8 cellular contexts compared by ENCODE assay signal in the genomic region with DNA sequence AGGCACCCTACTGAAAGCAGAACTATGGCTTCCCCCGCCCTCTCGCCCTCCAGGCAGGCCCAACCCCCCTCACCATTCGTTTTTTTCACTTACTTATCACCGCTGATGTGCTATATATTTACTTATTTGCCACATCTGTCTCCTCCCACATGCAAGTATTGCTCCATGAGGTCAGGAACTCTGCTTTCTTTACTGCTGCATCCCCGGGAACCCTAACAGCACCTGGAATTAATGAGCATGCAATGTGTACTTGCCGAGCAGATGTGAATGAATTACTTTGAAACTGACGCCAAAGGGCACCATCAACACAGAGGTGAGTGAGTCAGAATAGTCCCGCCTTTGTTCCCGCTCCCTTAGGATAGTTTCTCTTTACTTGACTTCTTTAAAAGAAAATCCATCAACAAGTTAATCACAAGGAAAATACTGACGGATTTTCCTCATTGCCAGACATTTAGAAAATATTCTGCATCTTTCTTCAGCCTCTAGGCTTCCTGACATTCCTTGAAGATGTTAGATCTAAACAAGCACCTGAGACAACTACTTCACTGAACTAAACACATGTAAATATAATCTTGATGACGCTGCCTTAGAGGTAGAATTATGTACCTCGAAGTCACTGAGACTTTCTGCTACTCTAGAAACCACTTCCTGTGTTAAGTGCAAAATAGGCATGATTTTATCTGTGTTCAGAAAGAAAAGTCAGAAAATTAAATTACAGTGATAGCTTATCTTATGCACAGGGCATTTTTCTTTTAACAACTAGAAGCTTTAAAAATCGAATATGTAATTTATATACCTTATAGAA. TPM values are rescaled to one million over a fixed set of nuclear protein-coding genes. Genes with fewer than 3 reads are reported as not detected.
A peak's percentile ranks its signal among the peaks of the same experiment; 100 is the strongest.
DNase-seq lines count a peak whose midpoint lies in the region; ATAC-seq, FAIRE-seq and TF ChIP-seq lines count a peak whose summit lies in the region.

No MANE protein-coding gene starts in this region.

- no peak for TF ChIP-seq RAD21 in GM12878 (IDR thresholded peaks at IDR 0.05; ENCODE audit: insufficient read depth, low read depth, low read length)

- SMC1A ChIA-PET in GM12878 (lab: Charles Lee; ENCODE audit: uncharacterized antibody, unreplicated experiment): interaction anchor here (0.8 to 8.2 kb wide), 5 partner anchors 9 to 589 kb away, joined by 3 to 121 read pairs (median 9); no protein-coding TSS in a partner anchor

- BruUV-seq in GM12878 (replicated peaks; lab: Mats Ljungman, UMichigan): no TSS peak

- intact Hi-C loops in GM12878 (cut with micrococcal nuclease; ENCODE audit: unreplicated experiment): loop anchor here (10.0 kb wide), 1 partner anchor 1061 kb away; no protein-coding TSS in a partner anchor

- peak; percentile 54 for FAIRE-seq in GM12878 (lab: Jason Lieb, UNC)

- H3K27me3 ChIP-seq in GM12878 (replicated peaks in 1 of 2; ENCODE audit: control insufficient read depth in 2 of 2, insufficient read depth in 2 of 2, low read length in 1 of 2) (no peaks in the 10 kb centered on the region), neural progenitor cell (no peaks in the 10 kb centered on the region)

- H3K4me1 ChIP-seq in GM12878 (ENCODE audit: control insufficient read depth, insufficient read depth, low read length): 0 out of 2 replicates have a peak, but pooled peaks cover 3% of the 10 kb centered on the region
- peaks cover 42% of the 10 kb centered on the region for H3K4me1 ChIP-seq in neural progenitor cell

- no peak overlapping the region for H3K9ac ChIP-seq in GM12878 (ENCODE audit: control insufficient read depth, insufficient read depth, low read length)
- no peak overlapping the region for H3K9ac ChIP-seq in neural progenitor cell

- TF ChIP-seq EP300 in GM12878 (IDR thresholded peaks at IDR 0.05; ENCODE audit: borderline replicate concordance in 1 of 2, control insufficient read depth in 1 of 2, low read depth in 2 of 2, low read length in 2 of 2): no peak

- H3K27ac Mint-ChIP-seq in neural progenitor cell: peak overlapping the region; percentile 18

- H3K79me2 ChIP-seq in GM12878 (ENCODE audit: control insufficient read depth, insufficient read depth, low read length): no peaks in the 10 kb centered on the region
- no peaks in the 10 kb centered on the region for H3K79me2 ChIP-seq in neural progenitor cell (ENCODE audit: low read depth)

- DNase-seq in CD1c-positive myeloid dendritic cell (ENCODE audit: extremely low spot score): peak; percentile 48
- DNase-seq in NCI-H460 (ENCODE audit: extremely low read depth, low read depth): peak; percentile 36
- DNase-seq in GM12878 (ENCODE audit: low read depth, low spot score): no peak
- peak; percentile 29 for DNase-seq in neural progenitor cell (ENCODE audit: low spot score)
- no peak for DNase-seq in putamen (ENCODE audit: low spot score)
- DNase-seq in NCI-H1436 (lab: John Stamatoyannopoulos, UW): no peak
- no peak for DNase-seq in NCI-H226

- H3F3A ChIP-seq in neural progenitor cell (ENCODE audit: low read depth): peaks cover 41% of the 10 kb centered on the region

- no peak for TF ChIP-seq POLR2A in GM12878 (IDR thresholded peaks at IDR 0.05; ENCODE audit: low read depth, low read length)

- WGBS in GM12878 (ENCODE audit: insufficient coverage, insufficient replicate concordance, low lambda C conversion rate, missing lambda C conversion rate): 26% methylated on average over 12 of the region's 13 CpGs

- in situ Hi-C loops in GM12878 (cut with MboI): no loop called here

- TF ChIP-seq CTCF in GM12878 (IDR thresholded peaks at IDR 0.05 in 2 of 3, conservative IDR thresholded peaks at IDR 0.05 in 1 of 3; ENCODE audit: control insufficient read depth in 2 of 3, extremely low read depth in 1 of 3, insufficient read depth in 1 of 3, low read depth in 3 of 3, low read length in 3 of 3): no peak
- TF ChIP-seq CTCF in neural progenitor cell (IDR thresholded peaks at IDR 0.05): no peak

- CTCF ChIA-PET in GM12878 (lab: Yijun Ruan, JAX): interaction anchor here (1.0 to 10.1 kb wide), 4 partner anchors 23 to 588 kb away, joined by 3 to 214 read pairs (median 10); no protein-coding TSS in a partner anchor

- H3K36me3 Mint-ChIP-seq in neural progenitor cell: no peaks in the 10 kb centered on the region

- H3K36me3 ChIP-seq in GM12878 (ENCODE audit: control insufficient read depth in 2 of 2, insufficient read depth in 2 of 2, low read length in 1 of 2) (no peaks in the 10 kb centered on the region), neural progenitor cell (no peaks in the 10 kb centered on the region)

- ATAC-seq in GM19467 (IDR thresholded peaks at IDR 0.05; ENCODE audit: unreplicated experiment): peak; percentile 50
- peak; percentile 68 for ATAC-seq in GM12878

- H3K4me3 ChIP-seq in GM12878 (no peak overlapping the region), neural progenitor cell (no peak overlapping the region)

- H3K9me3 ChIP-seq in GM12878 (replicated peaks; ENCODE audit: control insufficient read depth, insufficient read depth, low read length): no peaks in the 10 kb centered on the region
- H3K9me3 ChIP-seq in neural progenitor cell (ENCODE audit: low read depth): no peaks in the 10 kb centered on the region

- no peak overlapping the region for H2AFZ ChIP-seq in GM12878 (ENCODE audit: control insufficient read depth, low read depth, low read length)
- no peak overlapping the region for H2AFZ ChIP-seq in neural progenitor cell (replicated peaks)

- peaks cover 48% of the 10 kb centered on the region for H3K4me1 Mint-ChIP-seq in neural progenitor cell

- H3K27ac ChIP-seq in GM12878 (ENCODE audit: control insufficient read depth, insufficient read depth): no peak overlapping the region
- H3K27ac ChIP-seq in neural progenitor cell: no peak overlapping the region

- POLR2A ChIA-PET in GM12878 (lab: Charles Lee): no interaction called here

- peak overlapping the region; percentile 27 for H3K4me3 Mint-ChIP-seq in neural progenitor cell

- no peaks in the 10 kb centered on the region for H4K20me1 ChIP-seq in GM12878 (ENCODE audit: control insufficient read depth, insufficient read depth)
- no peaks in the 10 kb centered on the region for H4K20me1 ChIP-seq in neural progenitor cell (ENCODE audit: low read depth)

- RAD21 ChIA-PET in GM12878 (lab: Charles Lee; ENCODE audit: unreplicated experiment): no interaction called here

- no peaks in the 10 kb centered on the region for H3K9me3 Mint-ChIP-seq in neural progenitor cell

- peak overlapping the region; percentile 10 for H3K4me2 ChIP-seq in GM12878 (ENCODE audit: control insufficient read depth, insufficient read depth)
- peak overlapping the region; percentile 50 for H3K4me2 ChIP-seq in neural progenitor cell

- H3K27me3 Mint-ChIP-seq in neural progenitor cell (ENCODE audit: insufficient read depth, low read depth): peaks cover 8% of the 10 kb centered on the region

TF ChIP-seq in GM12878, 131 proteins besides CTCF, POLR2A, EP300 and RAD21 (continues in another document):
- no peak for TF ChIP-seq STAT1 (conservative IDR thresholded peaks at IDR 0.05)
- TF ChIP-seq BCLAF1 (IDR thresholded peaks at IDR 0.05): no peak

RNA-seq across cellular contexts. Expression of gene RAB4A, which starts 17.5 kb away (rescaled TPM):
- 24.2 and 39.2 TPM in 2 replicates for total RNA-seq in NCI-H460 (2014; rRNA removed; shearing (Covaris generic))
- 34.2 and 43.3 TPM in 2 replicates for polyA plus RNA-seq in NCI-H460 (2014; cell fraction: nucleus; rRNA removed)
- total RNA-seq in GM12878 (2013; cell fraction: nucleolus; rRNA removed): 2.4 and 3.1 TPM in 2 replicates
- total RNA-seq in GM12878 (2014; rRNA removed) (13.6 and 20.8 TPM in 2 replicates), GM12878 (2014; rRNA removed; fragmentation: Illumina TruSeq; extraction: Trizol) (10.1 and 10.4 TPM in 2 replicates), GM12878 (2021) (35.8 and 40.9 TPM in 2 replicates), neural progenitor cell (ENCODE audit: low replicate concordance) (44.1 and 48.3 TPM in 2 replicates)
- polyA plus RNA-seq in GM12878 (2011; ENCODE audit: low read depth): 9.1 TPM
- polyA plus RNA-seq in GM12878 (2011; rRNA removed) (10.2 and 16.8 TPM in 2 replicates), GM12878 (2014; fragmentation: Illumina TruSeq; extraction: Trizol) (12.3 and 14.5 TPM in 2 replicates), GM12878 (2014; fragmentation: Nextera tagmentation; extraction: Ambion mirVana) (1 to 10 TPM; 4.0 to 8.5 TPM), GM12878 (2014; rRNA removed) (31.4 and 32.2 TPM in 2 replicates), GM12878 (2016; fragmentation: Nextera tagmentation; extraction: Ambion mirVana) (10 to 100 TPM; 25.1 to 28.8 TPM)
- 6.1 and 6.3 TPM in 2 replicates for polyA plus RNA-seq in GM12878 (2011; cell fraction: cytosol; rRNA removed)
- 3.1 and 3.2 TPM in 2 replicates for polyA plus RNA-seq in GM12878 (2011; cell fraction: nucleus; rRNA removed)
- polyA plus RNA-seq in GM12878 (2012): 14.8 and 19.9 TPM in 2 replicates
- polyA minus RNA-seq in GM12878 (2011; rRNA and poly(A)+ RNA removed): 1.7 and 3.4 TPM in 2 replicates
- 1.1 and 3.4 TPM in 2 replicates for polyA minus RNA-seq in GM12878 (2011; cell fraction: cytosol; rRNA and poly(A)+ RNA removed)
- polyA minus RNA-seq in GM12878 (2011; cell fraction: nucleus; rRNA and poly(A)+ RNA removed): 1.3 and 3.2 TPM in 2 replicates

Comparison
In these comparisons a context has a peak if more than half of its experiments do, and no peak if none do; other contexts are left out.
1. DNase-seq: peak in CD1c-positive myeloid dendritic cell (single experiment), NCI-H460 (single experiment) and neural progenitor cell (single experiment); none in GM12878 (single experiment), putamen (single experiment), NCI-H1436 (single experiment) and NCI-H226 (single experiment).